ENCODE assay signal across 1 cellular context in genomic region chr16:15517743-15518142, GRCh38.
TF ChIP-seq lines count a peak whose summit lies in the region.

No MANE protein-coding gene starts in this region.

TF ChIP-seq in HEK293, 187 proteins besides CTCF, POLR2A, EP300 and RAD21 (continued from another document):
- TF ChIP-seq, protein P1, sequence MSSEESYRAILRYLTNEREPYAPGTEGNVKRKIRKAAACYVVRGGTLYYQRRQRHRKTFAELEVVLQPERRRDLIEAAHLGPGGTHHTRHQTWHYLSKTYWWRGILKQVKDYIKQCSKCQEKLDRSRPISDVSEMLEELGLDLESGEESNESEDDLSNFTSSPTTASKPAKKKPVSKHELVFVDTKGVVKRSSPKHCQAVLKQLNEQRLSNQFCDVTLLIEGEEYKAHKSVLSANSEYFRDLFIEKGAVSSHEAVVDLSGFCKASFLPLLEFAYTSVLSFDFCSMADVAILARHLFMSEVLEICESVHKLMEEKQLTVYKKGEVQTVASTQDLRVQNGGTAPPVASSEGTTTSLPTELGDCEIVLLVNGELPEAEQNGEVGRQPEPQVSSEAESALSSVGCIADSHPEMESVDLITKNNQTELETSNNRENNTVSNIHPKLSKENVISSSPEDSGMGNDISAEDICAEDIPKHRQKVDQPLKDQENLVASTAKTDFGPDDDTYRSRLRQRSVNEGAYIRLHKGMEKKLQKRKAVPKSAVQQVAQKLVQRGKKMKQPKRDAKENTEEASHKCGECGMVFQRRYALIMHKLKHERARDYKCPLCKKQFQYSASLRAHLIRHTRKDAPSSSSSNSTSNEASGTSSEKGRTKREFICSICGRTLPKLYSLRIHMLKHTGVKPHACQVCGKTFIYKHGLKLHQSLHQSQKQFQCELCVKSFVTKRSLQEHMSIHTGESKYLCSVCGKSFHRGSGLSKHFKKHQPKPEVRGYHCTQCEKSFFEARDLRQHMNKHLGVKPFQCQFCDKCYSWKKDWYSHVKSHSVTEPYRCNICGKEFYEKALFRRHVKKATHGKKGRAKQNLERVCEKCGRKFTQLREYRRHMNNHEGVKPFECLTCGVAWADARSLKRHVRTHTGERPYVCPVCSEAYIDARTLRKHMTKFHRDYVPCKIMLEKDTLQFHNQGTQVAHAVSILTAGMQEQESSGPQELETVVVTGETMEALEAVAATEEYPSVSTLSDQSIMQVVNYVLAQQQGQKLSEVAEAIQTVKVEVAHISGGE (tag by site-specific recombination; conservative IDR thresholded peaks at IDR 0.05; ENCODE audit: low read depth): no peak
- TF ChIP-seq, protein P2, sequence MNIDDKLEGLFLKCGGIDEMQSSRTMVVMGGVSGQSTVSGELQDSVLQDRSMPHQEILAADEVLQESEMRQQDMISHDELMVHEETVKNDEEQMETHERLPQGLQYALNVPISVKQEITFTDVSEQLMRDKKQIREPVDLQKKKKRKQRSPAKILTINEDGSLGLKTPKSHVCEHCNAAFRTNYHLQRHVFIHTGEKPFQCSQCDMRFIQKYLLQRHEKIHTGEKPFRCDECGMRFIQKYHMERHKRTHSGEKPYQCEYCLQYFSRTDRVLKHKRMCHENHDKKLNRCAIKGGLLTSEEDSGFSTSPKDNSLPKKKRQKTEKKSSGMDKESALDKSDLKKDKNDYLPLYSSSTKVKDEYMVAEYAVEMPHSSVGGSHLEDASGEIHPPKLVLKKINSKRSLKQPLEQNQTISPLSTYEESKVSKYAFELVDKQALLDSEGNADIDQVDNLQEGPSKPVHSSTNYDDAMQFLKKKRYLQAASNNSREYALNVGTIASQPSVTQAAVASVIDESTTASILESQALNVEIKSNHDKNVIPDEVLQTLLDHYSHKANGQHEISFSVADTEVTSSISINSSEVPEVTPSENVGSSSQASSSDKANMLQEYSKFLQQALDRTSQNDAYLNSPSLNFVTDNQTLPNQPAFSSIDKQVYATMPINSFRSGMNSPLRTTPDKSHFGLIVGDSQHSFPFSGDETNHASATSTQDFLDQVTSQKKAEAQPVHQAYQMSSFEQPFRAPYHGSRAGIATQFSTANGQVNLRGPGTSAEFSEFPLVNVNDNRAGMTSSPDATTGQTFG (tag by site-specific recombination; IDR thresholded peaks at IDR 0.05; ENCODE audit: borderline replicate concordance): peak; percentile 75; the same call in 1 of the 2 replicates
